Comparison of ENCODE assay signal across 16 cellular contexts in the genomic region with DNA sequence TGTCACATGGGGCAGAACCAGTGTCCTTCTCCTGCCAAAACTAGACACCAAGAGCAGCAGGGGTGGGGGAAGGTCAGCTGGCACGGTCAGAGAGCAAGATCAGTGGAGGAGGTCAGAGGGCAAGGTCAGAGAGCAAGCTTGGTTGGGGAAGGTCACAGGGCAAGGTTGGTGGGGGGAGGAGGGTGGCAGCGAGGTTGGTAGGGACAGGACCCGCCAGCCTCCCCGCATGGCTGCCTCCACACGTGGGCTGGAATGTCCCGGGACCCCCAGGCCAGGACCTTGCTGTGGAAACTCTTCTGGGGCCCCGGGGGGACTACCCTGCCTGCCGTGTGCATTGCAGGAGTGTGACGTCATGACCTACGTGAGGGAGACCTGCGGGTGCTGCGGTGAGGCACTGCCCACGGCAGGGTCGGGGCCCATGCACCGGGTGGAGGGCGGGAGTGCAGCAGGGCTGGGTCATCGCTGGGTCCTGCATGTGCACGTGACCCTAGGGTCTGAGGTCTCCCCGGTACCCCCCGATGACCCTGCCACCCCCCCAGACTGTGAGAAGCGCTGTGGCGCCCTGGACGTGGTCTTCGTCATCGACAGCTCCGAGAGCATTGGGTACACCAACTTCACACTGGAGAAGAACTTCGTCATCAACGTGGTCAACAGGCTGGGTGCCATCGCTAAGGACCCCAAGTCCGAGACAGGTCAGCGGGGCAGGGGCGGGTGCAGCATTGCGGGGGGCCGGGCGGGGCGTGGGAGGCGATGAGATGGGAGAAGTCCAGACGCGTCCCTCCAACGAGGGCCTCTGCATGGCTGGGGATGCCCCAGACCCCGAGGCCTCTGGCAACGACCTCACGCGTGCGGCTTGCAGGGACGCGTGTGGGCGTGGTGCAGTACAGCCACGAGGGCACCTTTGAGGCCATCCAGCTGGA. TPM values are rescaled to one million over a fixed set of nuclear protein-coding genes. Genes with fewer than 3 reads are reported as not detected.
DNase-seq lines count a peak whose midpoint lies in the region; ATAC-seq and TF ChIP-seq lines count a peak whose summit lies in the region.
"Had no signal": no experiment of that assay in that cellular context is flagged by ENCODE, and none has a peak within 500 bp of the region (broad histone marks: within the 10 kb centered on the region; RNA-seq: fewer than 3 reads in every experiment).

No MANE protein-coding gene starts in this region.

- no peak for TF ChIP-seq CTCF in Peyer's patch (IDR thresholded peaks at IDR 0.05)
- TF ChIP-seq CTCF in psoas muscle (IDR thresholded peaks at IDR 0.05) = no peak

- no peak overlapping the region for H3K4me3 ChIP-seq in Peyer's patch
- no peak overlapping the region for H3K4me3 ChIP-seq in psoas muscle
- H3K4me3 ChIP-seq: A549, PC-9, thyroid gland had no signal

- intact Hi-C loops in psoas muscle (cut with DNase I) = no loop called here

- no peak for ATAC-seq in psoas muscle
- ATAC-seq: A549 had no signal

- H3K9me3 ChIP-seq in Peyer's patch (no peaks in the 10 kb centered on the region), psoas muscle (no peaks in the 10 kb centered on the region)
- H3K9me3 ChIP-seq: A549, thyroid gland had no signal

- 82 to 88% (median 87%) methylated on average over 49 of the region's 49 CpGs for WGBS in psoas muscle, 3 donors

- H3K4me1 ChIP-seq in Peyer's patch (no peaks in the 10 kb centered on the region), psoas muscle (no peaks in the 10 kb centered on the region)
- H3K4me1 ChIP-seq: A549, thyroid gland had no signal

- H3K27ac ChIP-seq in Peyer's patch (no peak overlapping the region), psoas muscle (no peak overlapping the region)
- H3K27ac ChIP-seq: A549, PC-9, thyroid gland had no signal

- peaks cover 0 to 26% (median 0%) of the 10 kb centered on the region in 3 donors for H3K36me3 ChIP-seq in Peyer's patch
- H3K36me3 ChIP-seq in psoas muscle (ENCODE audit: insufficient read depth in 1 of 2, low read depth in 1 of 2) = peaks cover 0 to 28% of the 10 kb centered on the region in 2 donors

- no peaks in the 10 kb centered on the region for H3K27me3 ChIP-seq in Peyer's patch
- peaks cover 0 to 9% (median 0%) of the 10 kb centered on the region in 3 donors for H3K27me3 ChIP-seq in psoas muscle (ENCODE audit: insufficient read depth in 3 of 3, low read length in 2 of 3)
- H3K27me3 ChIP-seq: thyroid gland had no signal

- no peak for TF ChIP-seq POLR2A in Peyer's patch (IDR thresholded peaks at IDR 0.05)

- peak; percentile 1 for DNase-seq in activated CD4-positive, alpha-beta T cell treated with anti-CD3 and anti-CD28 coated beads for 48 hours
- no peak for DNase-seq in activated CD4-positive, alpha-beta T cell treated with anti-CD3 and anti-CD28 coated beads, Interleukin-2, amount 50 U/mL, for 1 hour
- DNase-seq in Peyer's patch (peak in 2 of 3 donors; percentile 41 to 42), islet precursor cell (peak; percentile 51), psoas muscle (peak; percentile 12 to 45), NCI-H1105 (lab: John Stamatoyannopoulos, UW) (no peak), HuH-7 (ENCODE audit: low spot score) (no peak), KG1 (lab: John Stamatoyannopoulos, UW) (no peak)
- DNase-seq: activated CD4-positive, alpha-beta memory T cell treated with anti-CD3 and anti-CD28 coated beads, Interleukin-2, amount 10 ng/mL, durations not matched to agents 7 days and 5 days; foreskin melanocyte; kidney glomerular epithelial cell; NCI-H446; PC-9; stimulated activated CD4-positive, alpha-beta T cell treated with anti-CD3 and anti-CD28 coated beads, Interleukin-12 subunit alpha, Interleukin-12 subunit beta, amount 100 ng/mL, for 4 hours had no signal

RNA-seq across cellular contexts. Expression of a gene that starts 27.3 kb away (rescaled TPM):
- total RNA-seq in Peyer's patch (1,000 to 10,000 TPM in 1 of 4 donors, 100 to 1,000 TPM in 2, 10 to 100 TPM in 1; 59.9 to 1,087 (median 166) TPM), psoas muscle (100 to 1,000 TPM in 2 of 4 donors, 10 to 100 TPM in 2; 56.2 to 122 (median 90.4) TPM)
- polyA plus RNA-seq in psoas muscle = 10 to 100 TPM; 29.8 to 58.8 (median 47.1) TPM

RNA-seq across cellular contexts. Expression of a gene that starts 30.2 kb away (rescaled TPM):
- total RNA-seq in Peyer's patch = 1 to 10 TPM in 1 of 4 donors, under 1 TPM in 1, not detected in 2; 0.67 to 1.0 TPM
- 1 to 10 TPM in 1 of 4 donors, under 1 TPM in 1, not detected in 2; 0.16 to 2.0 TPM for total RNA-seq in psoas muscle
- under 1 TPM in 2 of 3 donors, not detected in 1; 0.03 to 0.09 TPM for polyA plus RNA-seq in psoas muscle
- polyA plus RNA-seq: A549 had no signal

RNA-seq across cellular contexts. Expression of a gene that starts 59.1 kb away (rescaled TPM):
- total RNA-seq in Peyer's patch = 10 to 100 TPM in 1 of 4 donors, 1 to 10 TPM in 3; 1.1 to 13.2 (median 2.6) TPM
- total RNA-seq in psoas muscle = 1 to 10 TPM; 1.9 to 4.6 (median 3.2) TPM
- 1 to 10 TPM; 3.7 to 6.0 (median 4.6) TPM for polyA plus RNA-seq in psoas muscle

Comparison
In these comparisons a context has a peak if more than half of its experiments do, and no peak if none do; other contexts are left out.
1. DNase-seq: peak in activated CD4-positive, alpha-beta T cell treated with anti-CD3 and anti-CD28 coated beads for 48 hours (single experiment), Peyer's patch (2 of 3), islet precursor cell (single experiment) and psoas muscle (2 of 2); none in activated CD4-positive, alpha-beta T cell treated with anti-CD3 and anti-CD28 coated beads, Interleukin-2, amount 50 U/mL, for 1 hour (single experiment), NCI-H1105 (single experiment), HuH-7 (single experiment) and KG1 (single experiment).